In genomic region chr10:50464004-50464409, GRCh38 we compare ENCODE assay signal across 14 cellular contexts.
DNase-seq lines count a peak whose midpoint lies in the region; ATAC-seq and TF ChIP-seq lines count a peak whose summit lies in the region.
"Had no signal": no experiment of that assay in that cellular context is flagged by ENCODE, and none has a peak within 500 bp of the region (broad histone marks: within the 10 kb centered on the region; RNA-seq: fewer than 3 reads in every experiment).

No MANE protein-coding gene starts in this region.

- no peak for ATAC-seq in HG03439 (IDR thresholded peaks at IDR 0.05; ENCODE audit: unreplicated experiment)

- peaks cover 5% of the 10 kb centered on the region for H3K9me3 Mint-ChIP-seq in progenitor cell of endocrine pancreas (ENCODE audit: low read depth)

- H3K36me3 Mint-ChIP-seq in progenitor cell of endocrine pancreas (ENCODE audit: insufficient read depth) = peaks cover 5% of the 10 kb centered on the region

- TF ChIP-seq CTCF in astrocyte of the cerebellum (IDR thresholded peaks at IDR 0.05; ENCODE audit: low read depth, low read length, missing control alignments) = no peak
- no peak for TF ChIP-seq CTCF in progenitor cell of endocrine pancreas (IDR thresholded peaks at IDR 0.05; ENCODE audit: unreplicated experiment)

- H3K27ac Mint-ChIP-seq in progenitor cell of endocrine pancreas = peak overlapping the region; percentile 45
- H3K27ac Mint-ChIP-seq: activated naive CD8-positive, alpha-beta T cell treated with anti-CD3 and anti-CD28 coated beads, Interleukin-2, amount 10 ng/mL, durations not matched to agents 7 days and 5 days had no signal

- peak; percentile 25 for DNase-seq in NCI-H82 (lab: John Stamatoyannopoulos, UW)
- DNase-seq in NCI-H82 treated with DMSO at 0.1 percent for 48 hours (lab: John Stamatoyannopoulos, UW; ENCODE audit: unreplicated experiment) = no peak
- peak; percentile 59 for DNase-seq in NCI-H2029 treated with DMSO at 0.1 percent for 48 hours (lab: John Stamatoyannopoulos, UW)
- DNase-seq in astrocyte of the cerebellum (ENCODE audit: low read depth) = peak; percentile 29
- DNase-seq in progenitor cell of endocrine pancreas (ENCODE audit: low spot score, unreplicated experiment) = no peak
- DNase-seq in UCSD-AML1 (lab: John Stamatoyannopoulos, UW; ENCODE audit: unreplicated experiment) = no peak
- no peak for DNase-seq in NCI-H1436 treated with DMSO at 0.1 percent for 48 hours (lab: John Stamatoyannopoulos, UW)
- DNase-seq: activated naive CD8-positive, alpha-beta T cell treated with anti-CD3 and anti-CD28 coated beads, Interleukin-2, amount 10 ng/mL, durations not matched to agents 7 days and 5 days; esophagus squamous epithelium; mammary epithelial cell; NCI-H1048; NCI-H748 treated with DMSO at 0.1 percent for 48 hours had no signal

- peaks cover 5% of the 10 kb centered on the region for H3K4me1 Mint-ChIP-seq in progenitor cell of endocrine pancreas (ENCODE audit: low read depth)

- in situ Hi-C loops in astrocyte of the cerebellum (cut with HindIII; ENCODE audit: low sequenced_read_pairs) = no loop called here

- H3K4me3 Mint-ChIP-seq in progenitor cell of endocrine pancreas (ENCODE audit: low read depth) = no peak overlapping the region
- H3K4me3 Mint-ChIP-seq: activated naive CD8-positive, alpha-beta T cell treated with anti-CD3 and anti-CD28 coated beads, Interleukin-2, amount 10 ng/mL, durations not matched to agents 7 days and 5 days had no signal

- H3K4me3 ChIP-seq in astrocyte of the cerebellum (ENCODE audit: low read depth, low read length) = no peak overlapping the region
- H3K4me3 ChIP-seq: esophagus squamous epithelium, SK-N-MC had no signal

- no peaks in the 10 kb centered on the region for H3K27me3 Mint-ChIP-seq in progenitor cell of endocrine pancreas
- H3K27me3 Mint-ChIP-seq: activated naive CD8-positive, alpha-beta T cell treated with anti-CD3 and anti-CD28 coated beads, Interleukin-2, amount 10 ng/mL, durations not matched to agents 7 days and 5 days had no signal

Comparison
In these comparisons a context has a peak if more than half of its experiments do, and no peak if none do; other contexts are left out.
1. DNase-seq: peak in NCI-H82 (single experiment), NCI-H2029 treated with DMSO at 0.1 percent for 48 hours (single experiment) and astrocyte of the cerebellum (single experiment); none in NCI-H82 treated with DMSO at 0.1 percent for 48 hours (single experiment), progenitor cell of endocrine pancreas (single experiment), UCSD-AML1 (single experiment) and NCI-H1436 treated with DMSO at 0.1 percent for 48 hours (single experiment).